29 cellular contexts compared by ENCODE assay signal in the genomic region with DNA sequence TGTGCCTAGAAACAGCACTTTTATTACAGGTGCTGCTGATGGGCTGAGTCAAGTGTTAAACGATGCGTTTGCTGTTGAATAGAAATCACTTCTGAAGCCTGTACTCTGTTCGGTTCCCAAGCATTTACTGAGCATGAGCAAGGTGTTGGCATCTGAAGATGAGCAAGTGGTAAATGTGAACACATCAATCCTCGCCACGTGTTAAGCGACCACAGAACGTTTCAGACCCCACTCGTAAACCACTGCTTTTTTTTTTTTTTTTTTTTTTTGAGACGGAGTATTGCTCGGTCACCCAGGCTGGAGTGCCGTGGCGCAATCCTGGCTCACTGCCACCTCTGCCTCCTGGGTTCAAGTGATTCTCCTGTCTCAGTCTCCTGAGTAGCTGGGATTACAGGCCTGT.
"Had no signal": no experiment of that assay in that cellular context is flagged by ENCODE, and none has a peak within 500 bp of the region (broad histone marks: within the 10 kb centered on the region; RNA-seq: fewer than 3 reads in every experiment).

No MANE protein-coding gene starts in this region.

- H3K36me3 Mint-ChIP-seq: activated CD4-positive, alpha-beta memory T cell treated with anti-CD3 and anti-CD28 coated beads for 36 hours; activated naive CD8-positive, alpha-beta T cell treated with anti-CD3 and anti-CD28 coated beads, Interleukin-2, amount 10 ng/mL, durations not matched to agents 7 days and 5 days; mesothelial cell of epicardium; naive B cell; neural progenitor cell had no signal

- H3K36me3 ChIP-seq: brain microvascular endothelial cell, gastrocnemius medialis, neural progenitor cell, right atrium auricular region, thoracic aorta had no signal

- ATAC-seq: gastrocnemius medialis, left colon had no signal

- H3K27me3 Mint-ChIP-seq: activated naive CD8-positive, alpha-beta T cell treated with anti-CD3 and anti-CD28 coated beads, Interleukin-2, amount 10 ng/mL, durations not matched to agents 7 days and 5 days had no signal

- H3K27ac Mint-ChIP-seq: activated CD4-positive, alpha-beta memory T cell treated with anti-CD3 and anti-CD28 coated beads for 36 hours; activated CD4-positive, alpha-beta T cell treated with anti-CD3 and anti-CD28 coated beads, Interleukin-2, amount 10 ng/mL, durations not matched to agents 24 days and 14 days; activated naive CD4-positive, alpha-beta T cell treated with anti-CD3 and anti-CD28 coated beads for 36 hours; activated naive CD8-positive, alpha-beta T cell treated with anti-CD3 and anti-CD28 coated beads, Interleukin-2, amount 10 ng/mL, durations not matched to agents 7 days and 5 days; activated T-helper 1 cell treated with anti-CD3 and anti-CD28 coated beads, Interleukin-12 subunit alpha, Interleukin-12 subunit beta, Interleukin-2, Interleukin-4 antibody, amounts not matched to agents 30 ng/mL and 10 ng/mL and 1 ng/mL, durations not matched to agents 14 hours and 24 hours and 36 hours; mesothelial cell of epicardium; naive B cell; neural progenitor cell had no signal

- H3K4me3 ChIP-seq: coronary artery, dorsolateral prefrontal cortex, gastrocnemius medialis, neural progenitor cell, right atrium auricular region, smooth muscle cell, thoracic aorta had no signal

- H3K4me1 ChIP-seq: neural progenitor cell, right atrium auricular region had no signal

- H3K4me1 Mint-ChIP-seq: activated CD4-positive, alpha-beta T cell treated with anti-CD3 and anti-CD28 coated beads, Interleukin-2, amount 10 ng/mL, durations not matched to agents 24 days and 14 days; activated naive CD8-positive, alpha-beta T cell treated with anti-CD3 and anti-CD28 coated beads, Interleukin-2, amount 10 ng/mL, durations not matched to agents 7 days and 5 days; naive B cell; neural progenitor cell had no signal

- H2AFZ ChIP-seq: neural progenitor cell had no signal

- H3K27ac ChIP-seq: brain microvascular endothelial cell, coronary artery, dorsolateral prefrontal cortex, gastrocnemius medialis, neural progenitor cell, right atrium auricular region, thoracic aorta had no signal

- H3K9ac ChIP-seq: neural progenitor cell had no signal

- H3K4me2 ChIP-seq: neural progenitor cell, smooth muscle cell had no signal

- H3K9me3 Mint-ChIP-seq: activated CD4-positive, alpha-beta memory T cell treated with anti-CD3 and anti-CD28 coated beads for 36 hours; activated CD4-positive, alpha-beta T cell treated with anti-CD3 and anti-CD28 coated beads, Interleukin-2, amount 10 ng/mL, durations not matched to agents 24 days and 14 days; activated T-helper 1 cell treated with anti-CD3 and anti-CD28 coated beads, Interleukin-12 subunit alpha, Interleukin-12 subunit beta, Interleukin-2, Interleukin-4 antibody, amounts not matched to agents 30 ng/mL and 10 ng/mL and 1 ng/mL, durations not matched to agents 14 hours and 24 hours and 36 hours; neural progenitor cell had no signal

- DNase-seq: activated CD4-positive, alpha-beta memory T cell treated with anti-CD3 and anti-CD28 coated beads for 36 hours; activated CD4-positive, alpha-beta T cell treated with anti-CD3 and anti-CD28 coated beads, Interleukin-2, amount 10 ng/mL, durations not matched to agents 24 days and 14 days; activated CD4-positive, CD25-positive, alpha-beta regulatory T cell treated with anti-CD3 and anti-CD28 coated beads, Interleukin-2, amount 50 U/mL, for 72 hours; activated CD8-positive, alpha-beta memory T cell treated with anti-CD3 and anti-CD28 coated beads, Interleukin-2, amount 50 U/mL, for 4 hours; activated effector memory CD4-positive, alpha-beta T cell treated with anti-CD3 and anti-CD28 coated beads, Interleukin-2, amount 50 U/mL, for 16 hours; activated naive CD4-positive, alpha-beta T cell treated with anti-CD3 and anti-CD28 coated beads for 36 hours; activated naive CD8-positive, alpha-beta T cell treated with anti-CD3 and anti-CD28 coated beads, Interleukin-2, amount 10 ng/mL, durations not matched to agents 7 days and 5 days; activated T-cell treated with anti-CD3 and anti-CD28 coated beads, Interleukin-2, amount 50 U/mL, for 1 hour; amniotic stem cell; brain microvascular endothelial cell; dorsolateral prefrontal cortex; effector memory CD4-positive, alpha-beta T cell; gastrocnemius medialis; glutamatergic neuron; kidney; left colon; mammary epithelial cell; naive B cell; occipital lobe; stimulated activated CD4-positive, alpha-beta T cell treated with anti-CD3 and anti-CD28 coated beads, Interleukin-1b, Interleukin-23, amount 100 ng/mL, for 48 hours; stimulated activated naive CD4-positive, alpha-beta T cell treated with Interleukin-2 at 50 U/mL for 16 hours; trophoblast cell had no signal

- H3K27me3 ChIP-seq: brain microvascular endothelial cell, gastrocnemius medialis, neural progenitor cell, right atrium auricular region had no signal

- H3K4me3 Mint-ChIP-seq: activated CD4-positive, alpha-beta memory T cell treated with anti-CD3 and anti-CD28 coated beads for 36 hours; activated CD4-positive, alpha-beta T cell treated with anti-CD3 and anti-CD28 coated beads, Interleukin-2, amount 10 ng/mL, durations not matched to agents 24 days and 14 days; activated naive CD4-positive, alpha-beta T cell treated with anti-CD3 and anti-CD28 coated beads for 36 hours; activated naive CD8-positive, alpha-beta T cell treated with anti-CD3 and anti-CD28 coated beads, Interleukin-2, amount 10 ng/mL, durations not matched to agents 7 days and 5 days; activated T-helper 1 cell treated with anti-CD3 and anti-CD28 coated beads, Interleukin-12 subunit alpha, Interleukin-12 subunit beta, Interleukin-2, Interleukin-4 antibody, amounts not matched to agents 30 ng/mL and 10 ng/mL and 1 ng/mL, durations not matched to agents 14 hours and 24 hours and 36 hours; mesothelial cell of epicardium; naive B cell; neural progenitor cell had no signal

- H3K9me3 ChIP-seq: gastrocnemius medialis, right atrium auricular region, thoracic aorta had no signal
